ENCODE assay signal across 10 cellular contexts in genomic region chr4:88765729-88766128, GRCh38.
A peak's percentile ranks its signal among the peaks of the same experiment; 100 is the strongest.
DNase-seq lines count a peak whose midpoint lies in the region; ATAC-seq, FAIRE-seq and TF ChIP-seq lines count a peak whose summit lies in the region.
"Had no signal": no experiment of that assay in that cellular context is flagged by ENCODE, and none has a peak within 500 bp of the region (broad histone marks: within the 10 kb centered on the region; RNA-seq: fewer than 3 reads in every experiment).

No MANE protein-coding gene starts in this region.

- H3K9me3 ChIP-seq in GM12878 (replicated peaks; ENCODE audit: control insufficient read depth, insufficient read depth, low read length) = no peaks in the 10 kb centered on the region
- H3K9me3 ChIP-seq in right atrium auricular region = no peaks in the 10 kb centered on the region
- no peaks in the 10 kb centered on the region for H3K9me3 ChIP-seq in subcutaneous abdominal adipose tissue (ENCODE audit: control insufficient read depth in 5 of 5, low read length in 5 of 5)

- H3K36me3 ChIP-seq in GM12878 (ENCODE audit: control insufficient read depth in 2 of 2, insufficient read depth in 2 of 2, low read length in 1 of 2) = no peaks in the 10 kb centered on the region
- H3K36me3 ChIP-seq in right atrium auricular region = no peaks in the 10 kb centered on the region
- peaks cover 33 to 73% (median 44%) of the 10 kb centered on the region in 5 donors for H3K36me3 ChIP-seq in subcutaneous abdominal adipose tissue (ENCODE audit: control insufficient read depth in 5 of 5, insufficient read depth in 5 of 5, low read length in 5 of 5)

- no peak for TF ChIP-seq RAD21 in GM12878 (IDR thresholded peaks at IDR 0.05; ENCODE audit: insufficient read depth, low read depth, low read length)

- no peak for TF ChIP-seq CTCF in GM12878 (IDR thresholded peaks at IDR 0.05 in 2 of 3, conservative IDR thresholded peaks at IDR 0.05 in 1 of 3; ENCODE audit: control insufficient read depth in 2 of 3, extremely low read depth in 1 of 3, insufficient read depth in 1 of 3, low read depth in 3 of 3, low read length in 3 of 3)
- no peak for TF ChIP-seq CTCF in right atrium auricular region (IDR thresholded peaks at IDR 0.05)

- H3K9ac ChIP-seq in GM12878 (ENCODE audit: control insufficient read depth, insufficient read depth, low read length) = no peak overlapping the region
- no peak overlapping the region for H3K9ac ChIP-seq in subcutaneous abdominal adipose tissue (ENCODE audit: low read length in 5 of 5)

- RAD21 ChIA-PET in GM12878 (lab: Charles Lee; ENCODE audit: unreplicated experiment) = interaction anchor here (1.7 kb wide), 1 partner anchor 258 kb away, joined by 3 read pairs; no protein-coding TSS in a partner anchor

- SMC1A ChIA-PET in GM12878 (lab: Charles Lee; ENCODE audit: uncharacterized antibody, unreplicated experiment) = interaction anchor here (1.1 to 1.4 kb wide), 2 partner anchors 10 to 20 kb away, joined by 3 to 5 read pairs; no protein-coding TSS in a partner anchor

- H2AFZ ChIP-seq in GM12878 (ENCODE audit: control insufficient read depth, low read depth, low read length) = no peak overlapping the region

- CTCF ChIA-PET in GM12878 (lab: Yijun Ruan, JAX) = interaction anchor here (1.6 kb wide), 1 partner anchor 29 kb away, joined by 3 read pairs; no protein-coding TSS in a partner anchor
- CTCF ChIA-PET in activated CD4-positive, alpha-beta T cell treated with anti-CD3 and anti-CD28 coated beads for 36 hours (lab: Charles Lee) = interaction anchor here (0.6 to 1.2 kb wide), 3 partner anchors 226 to 343 kb away, joined by 3 to 4 read pairs (median 3); no protein-coding TSS in a partner anchor

- H3K27me3 Mint-ChIP-seq in activated CD4-positive, alpha-beta T cell treated with anti-CD3 and anti-CD28 coated beads for 36 hours = no peaks in the 10 kb centered on the region

- H3K27ac Mint-ChIP-seq in activated CD4-positive, alpha-beta T cell treated with anti-CD3 and anti-CD28 coated beads for 36 hours = no peak overlapping the region

- no TSS peak for BruUV-seq in GM12878 (replicated peaks; lab: Mats Ljungman, UMichigan)

- intact Hi-C loops in GM12878 (cut with micrococcal nuclease; ENCODE audit: unreplicated experiment) = no loop called here
- intact Hi-C loops in activated CD4-positive, alpha-beta T cell treated with anti-CD3 and anti-CD28 coated beads for 36 hours (cut with DNase I, micrococcal nuclease) = no loop called here

- no peaks in the 10 kb centered on the region for H3K9me3 Mint-ChIP-seq in activated CD4-positive, alpha-beta T cell treated with anti-CD3 and anti-CD28 coated beads for 36 hours (ENCODE audit: low read depth)

- peak; percentile 41 for DNase-seq in HK-2 (ENCODE audit: unreplicated experiment)
- no peak for DNase-seq in GM12878 (ENCODE audit: low read depth, low spot score)
- DNase-seq in right atrium auricular region (ENCODE audit: low spot score) = peak; percentile 69
- no peak for DNase-seq in activated CD4-positive, alpha-beta T cell treated with anti-CD3 and anti-CD28 coated beads for 36 hours
- DNase-seq in NCI-H510A (lab: John Stamatoyannopoulos, UW) = no peak
- DNase-seq in activated CD8-positive, alpha-beta memory T cell treated with anti-CD3 and anti-CD28 coated beads for 24 hours = no peak
- no peak for DNase-seq in DMS 273 (lab: John Stamatoyannopoulos, UW; ENCODE audit: unreplicated experiment)
- DNase-seq: activated naive CD4-positive, alpha-beta T cell treated with Interleukin-2 at 50 U/mL for 16 hours had no signal

- H3K4me2 ChIP-seq in GM12878 (ENCODE audit: control insufficient read depth, insufficient read depth) = no peak overlapping the region

- H3K27ac ChIP-seq in GM12878 (ENCODE audit: control insufficient read depth, insufficient read depth) (no peak overlapping the region), right atrium auricular region (peak overlapping the region in 1 of 2 donors; percentile 72), subcutaneous abdominal adipose tissue (ENCODE audit: low read depth, low read length) (peak overlapping the region; percentile 18)
- H3K27ac ChIP-seq: VCaP had no signal

- H3K4me3 Mint-ChIP-seq in activated CD4-positive, alpha-beta T cell treated with anti-CD3 and anti-CD28 coated beads for 36 hours = no peak overlapping the region

- 0 out of 3 replicates have a peak, but pooled peaks have one; percentile 15 for ATAC-seq in GM12878
- no peak for ATAC-seq in activated CD4-positive, alpha-beta T cell treated with anti-CD3 and anti-CD28 coated beads for 36 hours

- no peaks in the 10 kb centered on the region for H4K20me1 ChIP-seq in GM12878 (ENCODE audit: control insufficient read depth, insufficient read depth)

- in situ Hi-C loops in GM12878 (cut with MboI) = no loop called here

- H3K79me2 ChIP-seq in GM12878 (ENCODE audit: control insufficient read depth, insufficient read depth, low read length) = no peaks in the 10 kb centered on the region

- H3K4me1 Mint-ChIP-seq in activated CD4-positive, alpha-beta T cell treated with anti-CD3 and anti-CD28 coated beads for 36 hours = no peaks in the 10 kb centered on the region

- no peak for TF ChIP-seq POLR2A in GM12878 (IDR thresholded peaks at IDR 0.05; ENCODE audit: low read depth, low read length)

- 4% methylated on average over 2 of the region's 2 CpGs for WGBS in GM12878 (ENCODE audit: insufficient coverage, insufficient replicate concordance, low lambda C conversion rate, missing lambda C conversion rate)

- TF ChIP-seq EP300 in GM12878 (IDR thresholded peaks at IDR 0.05; ENCODE audit: borderline replicate concordance in 1 of 2, control insufficient read depth in 1 of 2, low read depth in 2 of 2, low read length in 2 of 2) = no peak

- H3K4me3 ChIP-seq in GM12878 (no peak overlapping the region), right atrium auricular region (no peak overlapping the region), subcutaneous abdominal adipose tissue (ENCODE audit: low read depth in 1 of 5, low read length in 5 of 5) (no peak overlapping the region)

- H3K4me1 ChIP-seq in GM12878 (ENCODE audit: control insufficient read depth, insufficient read depth, low read length) = no peaks in the 10 kb centered on the region
- H3K4me1 ChIP-seq in right atrium auricular region = peaks cover 0 to 9% of the 10 kb centered on the region in 2 donors
- H3K4me1 ChIP-seq in subcutaneous abdominal adipose tissue (ENCODE audit: control insufficient read depth in 5 of 5, insufficient read depth in 5 of 5, low read length in 5 of 5) = peaks cover 0 to 10% (median 0%) of the 10 kb centered on the region in 5 donors

- POLR2A ChIA-PET in GM12878 (lab: Charles Lee) = no interaction called here
- POLR2A ChIA-PET in activated CD4-positive, alpha-beta T cell treated with anti-CD3 and anti-CD28 coated beads for 36 hours (lab: Charles Lee) = no interaction called here

- no peaks in the 10 kb centered on the region for H3K36me3 Mint-ChIP-seq in activated CD4-positive, alpha-beta T cell treated with anti-CD3 and anti-CD28 coated beads for 36 hours (ENCODE audit: low read depth)

- FAIRE-seq in GM12878 (lab: Jason Lieb, UNC) = no peak

- H3K27me3 ChIP-seq in GM12878 (replicated peaks in 1 of 2; ENCODE audit: control insufficient read depth in 2 of 2, insufficient read depth in 2 of 2, low read length in 1 of 2) (no peaks in the 10 kb centered on the region), right atrium auricular region (no peaks in the 10 kb centered on the region), subcutaneous abdominal adipose tissue (ENCODE audit: control insufficient read depth in 5 of 5, insufficient read depth in 4 of 5, low read length in 5 of 5) (no peaks in the 10 kb centered on the region)

TF ChIP-seq in GM12878, 131 proteins besides CTCF, POLR2A, EP300 and RAD21:
- TF ChIP-seq SMAD5 (IDR thresholded peaks at IDR 0.05; ENCODE audit: low read depth) = no peak
- no peak for TF ChIP-seq YBX1 (IDR thresholded peaks at IDR 0.05)
- no peak for TF ChIP-seq CREM (IDR thresholded peaks at IDR 0.05; ENCODE audit: low read depth)
- TF ChIP-seq, protein P1, sequence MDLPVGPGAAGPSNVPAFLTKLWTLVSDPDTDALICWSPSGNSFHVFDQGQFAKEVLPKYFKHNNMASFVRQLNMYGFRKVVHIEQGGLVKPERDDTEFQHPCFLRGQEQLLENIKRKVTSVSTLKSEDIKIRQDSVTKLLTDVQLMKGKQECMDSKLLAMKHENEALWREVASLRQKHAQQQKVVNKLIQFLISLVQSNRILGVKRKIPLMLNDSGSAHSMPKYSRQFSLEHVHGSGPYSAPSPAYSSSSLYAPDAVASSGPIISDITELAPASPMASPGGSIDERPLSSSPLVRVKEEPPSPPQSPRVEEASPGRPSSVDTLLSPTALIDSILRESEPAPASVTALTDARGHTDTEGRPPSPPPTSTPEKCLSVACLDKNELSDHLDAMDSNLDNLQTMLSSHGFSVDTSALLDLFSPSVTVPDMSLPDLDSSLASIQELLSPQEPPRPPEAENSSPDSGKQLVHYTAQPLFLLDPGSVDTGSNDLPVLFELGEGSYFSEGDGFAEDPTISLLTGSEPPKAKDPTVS (IDR thresholded peaks at IDR 0.05; ENCODE audit: low read depth, low read length) = no peak
- no peak for TF ChIP-seq NFXL1 (IDR thresholded peaks at IDR 0.05; ENCODE audit: borderline replicate concordance)
- no peak for TF ChIP-seq EGR1 (IDR thresholded peaks at IDR 0.05; ENCODE audit: borderline replicate concordance in 1 of 2, low read depth in 2 of 2, low read length in 2 of 2)
- TF ChIP-seq IRF4 (IDR thresholded peaks at IDR 0.05; ENCODE audit: low read depth, low read length) = no peak
- TF ChIP-seq TCF7 (IDR thresholded peaks at IDR 0.05; ENCODE audit: borderline replicate concordance) = no peak
- no peak for TF ChIP-seq SIN3A (IDR thresholded peaks at IDR 0.05; ENCODE audit: low read depth, low read length)
- TF ChIP-seq HDAC6 (IDR thresholded peaks at IDR 0.05; ENCODE audit: unreplicated experiment) = no peak
- no peak for TF ChIP-seq CHD2 (IDR thresholded peaks at IDR 0.05; ENCODE audit: borderline replicate concordance, low read depth, low read length)
- TF ChIP-seq GABPA (IDR thresholded peaks at IDR 0.05; ENCODE audit: low read depth) = no peak
- no peak for TF ChIP-seq MXI1 (IDR thresholded peaks at IDR 0.05; ENCODE audit: low read depth, low read length)
- TF ChIP-seq IKZF2 (IDR thresholded peaks at IDR 0.05) = no peak
- no peak for TF ChIP-seq KLF5 (IDR thresholded peaks at IDR 0.05; ENCODE audit: partially characterized antibody)
TF ChIP-seq in GM12878: peak in this region for 0.

Comparison
In these comparisons a context has a peak if more than half of its experiments do, and no peak if none do; other contexts are left out.
1. DNase-seq: peak in HK-2 (single experiment) and right atrium auricular region (single experiment); none in GM12878 (single experiment), activated CD4-positive, alpha-beta T cell treated with anti-CD3 and anti-CD28 coated beads for 36 hours (single experiment), NCI-H510A (single experiment), activated CD8-positive, alpha-beta memory T cell treated with anti-CD3 and anti-CD28 coated beads for 24 hours (single experiment) and DMS 273 (single experiment).